In genomic region chr12:13348464-13348863, GRCh38 we compare ENCODE assay signal across 24 cellular contexts.
"Had no signal": no experiment of that assay in that cellular context is flagged by ENCODE, and none has a peak within 500 bp of the region (broad histone marks: within the 10 kb centered on the region; RNA-seq: fewer than 3 reads in every experiment).

No MANE protein-coding gene starts in this region.

- ATAC-seq: gastroesophageal sphincter; left colon; lower lobe of right lung; natural killer cell; right cardiac atrium; stimulated activated memory B cell treated with anti-CD40 and anti-IgM and Interleukin-4, amounts not matched to agents 10 μg/mL and 1 μg/mL and 100 μg/mL, for 72 hours; stimulated activated naive CD8-positive, alpha-beta T cell treated with anti-CD3 and anti-CD28 coated beads, Interleukin-15, Interleukin-2, amounts not matched to agents 100 U/mL and 50 U/mL, for 24 hours had no signal

- DNase-seq: colonic mucosa; effector memory CD4-positive, alpha-beta T cell; foreskin fibroblast; heart left ventricle; kidney glomerular epithelial cell; left colon; left ventricle myocardium inferior; lower lobe of right lung; natural killer cell; right cardiac atrium; sigmoid colon; spleen; stimulated activated CD4-positive, alpha-beta T cell treated with anti-CD3 and anti-CD28 coated beads, Interleukin-4, amount 100 ng/mL, for 4 hours; stimulated activated naive CD8-positive, alpha-beta T cell treated with anti-CD3 and anti-CD28 coated beads, Interleukin-15, Interleukin-2, amounts not matched to agents 100 U/mL and 50 U/mL, for 24 hours; substantia nigra; testis; tibial artery had no signal

- H3K4me2 ChIP-seq: hepatocyte had no signal

- H3K36me3 ChIP-seq: colonic mucosa, gastroesophageal sphincter, heart left ventricle, left ventricle myocardium inferior, lower lobe of right lung, prostate gland, sigmoid colon, spleen, tibial artery had no signal

- H3K4me3 ChIP-seq: colonic mucosa, gastroesophageal sphincter, heart left ventricle, hepatocyte, left ventricle myocardium inferior, lower lobe of right lung, prostate gland, sigmoid colon, spleen, testis, tibial artery had no signal

- H3K36me3 Mint-ChIP-seq: natural killer cell; stimulated activated memory B cell treated with anti-CD40 and anti-IgM and Interleukin-4, amounts not matched to agents 10 μg/mL and 1 μg/mL and 100 μg/mL, for 72 hours; type B pancreatic cell had no signal

- H3K79me2 ChIP-seq: hepatocyte had no signal

- H3K27ac ChIP-seq: colonic mucosa, gastroesophageal sphincter, heart left ventricle, hepatocyte, left ventricle myocardium inferior, lower lobe of right lung, prostate gland, sigmoid colon, spleen, testis, tibial artery had no signal

- H3K27ac Mint-ChIP-seq: dendritic cell treated with granulocyte-macrophage colony-stimulating factor and Interleukin-4, amounts not matched to agents 40 ng/mL and 50 ng/mL, for 4 days; natural killer cell; stimulated activated memory B cell treated with anti-CD40 and anti-IgM and Interleukin-4, amounts not matched to agents 10 μg/mL and 1 μg/mL and 100 μg/mL, for 72 hours; type B pancreatic cell had no signal

- H3K4me1 ChIP-seq: colonic mucosa, gastroesophageal sphincter, heart left ventricle, left ventricle myocardium inferior, lower lobe of right lung, prostate gland, sigmoid colon, spleen, testis, tibial artery had no signal

- H3K4me3 Mint-ChIP-seq: central memory CD8-positive, alpha-beta T cell; dendritic cell treated with granulocyte-macrophage colony-stimulating factor and Interleukin-4, amounts not matched to agents 40 ng/mL and 50 ng/mL, for 4 days; natural killer cell; stimulated activated memory B cell treated with anti-CD40 and anti-IgM and Interleukin-4, amounts not matched to agents 10 μg/mL and 1 μg/mL and 100 μg/mL, for 72 hours; type B pancreatic cell had no signal

- H3K27me3 ChIP-seq: colonic mucosa, gastroesophageal sphincter, hepatocyte, sigmoid colon, testis, tibial artery had no signal

- H2AFZ ChIP-seq: hepatocyte had no signal

- H3K4me1 Mint-ChIP-seq: central memory CD8-positive, alpha-beta T cell; natural killer cell; stimulated activated memory B cell treated with anti-CD40 and anti-IgM and Interleukin-4, amounts not matched to agents 10 μg/mL and 1 μg/mL and 100 μg/mL, for 72 hours had no signal

- H3K9me3 ChIP-seq: colonic mucosa, gastroesophageal sphincter, heart left ventricle, left ventricle myocardium inferior, lower lobe of right lung, prostate gland, sigmoid colon, spleen, testis, tibial artery had no signal

- H3K9me3 Mint-ChIP-seq: central memory CD8-positive, alpha-beta T cell; dendritic cell treated with granulocyte-macrophage colony-stimulating factor and Interleukin-4, amounts not matched to agents 40 ng/mL and 50 ng/mL, for 4 days; natural killer cell; stimulated activated memory B cell treated with anti-CD40 and anti-IgM and Interleukin-4, amounts not matched to agents 10 μg/mL and 1 μg/mL and 100 μg/mL, for 72 hours; type B pancreatic cell had no signal
